Comparison of ENCODE assay signal across 9 cellular contexts in the genomic region with DNA sequence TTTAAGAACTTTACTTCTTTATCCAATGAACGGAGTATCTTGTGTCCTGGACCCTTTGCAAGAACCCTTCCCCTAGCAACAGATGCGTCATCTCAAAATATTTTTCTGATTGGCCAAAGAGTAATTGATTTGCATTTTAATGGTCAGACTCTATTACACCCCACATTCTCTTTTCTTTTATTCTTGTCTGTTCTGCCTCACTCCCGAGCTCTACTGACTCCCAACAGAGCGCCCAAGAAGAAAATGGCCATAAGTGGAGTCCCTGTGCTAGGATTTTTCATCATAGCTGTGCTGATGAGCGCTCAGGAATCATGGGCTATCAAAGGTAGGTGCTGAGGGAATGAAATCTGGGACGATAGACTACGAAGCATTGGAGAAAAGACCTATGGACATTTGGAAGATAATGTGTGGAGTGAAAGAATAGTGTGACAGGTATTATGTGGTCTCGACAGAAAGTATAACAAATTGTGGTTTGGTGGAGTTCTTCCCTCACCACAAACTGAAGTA. TPM values are rescaled to one million over a fixed set of nuclear protein-coding genes. Genes with fewer than 3 reads are reported as not detected.
DNase-seq lines count a peak whose midpoint lies in the region; ATAC-seq and TF ChIP-seq lines count a peak whose summit lies in the region.
"Had no signal": no experiment of that assay in that cellular context is flagged by ENCODE, and none has a peak within 500 bp of the region (broad histone marks: within the 10 kb centered on the region; RNA-seq: fewer than 3 reads in every experiment).

HLA-DRA (plus strand) TSS at position 180 of the 507 bp plus-strand sequence; CDS start at position 244, 64 bp downstream.

- peaks cover 1% of the 10 kb centered on the region for H3K36me3 Mint-ChIP-seq in activated naive CD8-positive, alpha-beta T cell treated with anti-CD3 and anti-CD28 coated beads, Interleukin-2, amount 10 ng/mL, durations not matched to agents 7 days and 5 days

- no peaks in the 10 kb centered on the region for H3K27me3 ChIP-seq in cardiac muscle cell
- H3K27me3 ChIP-seq in rectal smooth muscle tissue (ENCODE audit: control insufficient read depth, insufficient read depth, low read length) = no peaks in the 10 kb centered on the region
- H3K27me3 ChIP-seq: SJSA1 had no signal

- POLR2A ChIA-PET in activated naive CD8-positive, alpha-beta T cell treated with anti-CD3 and anti-CD28 coated beads, Interleukin-2, amount 10 ng/mL, durations not matched to agents 7 days and 5 days (lab: Charles Lee) = no interaction called here

- H3K9me3 ChIP-seq in cardiac muscle cell (ENCODE audit: low read depth) = no peaks in the 10 kb centered on the region
- H3K9me3 ChIP-seq: SJSA1 had no signal

- no peak for TF ChIP-seq CTCF in cardiac muscle cell (IDR thresholded peaks at IDR 0.05; ENCODE audit: low read depth, low read length)

- H3K36me3 ChIP-seq in cardiac muscle cell = no peaks in the 10 kb centered on the region
- H3K36me3 ChIP-seq in rectal smooth muscle tissue (ENCODE audit: control insufficient read depth, insufficient read depth, low read length) = peaks cover 2% of the 10 kb centered on the region
- H3K36me3 ChIP-seq: SJSA1 had no signal

- peak within 1 kb of the TSS; percentile 78 for H3K4me3 Mint-ChIP-seq in activated naive CD8-positive, alpha-beta T cell treated with anti-CD3 and anti-CD28 coated beads, Interleukin-2, amount 10 ng/mL, durations not matched to agents 7 days and 5 days

- H3K4me1 ChIP-seq in cardiac muscle cell (ENCODE audit: low read depth) (no peaks in the 10 kb centered on the region), rectal smooth muscle tissue (ENCODE audit: control insufficient read depth, insufficient read depth, low read length) (no peaks in the 10 kb centered on the region)
- H3K4me1 ChIP-seq: SJSA1 had no signal

- ATAC-seq in GM18498 (IDR thresholded peaks at IDR 0.05; ENCODE audit: unreplicated experiment) (peak; percentile 70), HG02852 (IDR thresholded peaks at IDR 0.05; ENCODE audit: unreplicated experiment) (peak; percentile 70), GM21367 (IDR thresholded peaks at IDR 0.05; ENCODE audit: unreplicated experiment) (no peak)
- ATAC-seq in activated naive CD8-positive, alpha-beta T cell treated with anti-CD3 and anti-CD28 coated beads, Interleukin-2, amount 10 ng/mL, durations not matched to agents 7 days and 5 days (ENCODE audit: low read depth) = peak; percentile 76

- H3K9ac ChIP-seq in rectal smooth muscle tissue (ENCODE audit: low read length) = no peak within 1 kb of the TSS

- H3K27ac ChIP-seq in cardiac muscle cell = no peak within 1 kb of the TSS
- H3K27ac ChIP-seq in rectal smooth muscle tissue (ENCODE audit: low read depth, low read length) = peak within 1 kb of the TSS; percentile 37
- H3K27ac ChIP-seq: SJSA1 had no signal

- peaks cover 4% of the 10 kb centered on the region for H3K9me3 Mint-ChIP-seq in activated naive CD8-positive, alpha-beta T cell treated with anti-CD3 and anti-CD28 coated beads, Interleukin-2, amount 10 ng/mL, durations not matched to agents 7 days and 5 days

- H3K27ac Mint-ChIP-seq in activated naive CD8-positive, alpha-beta T cell treated with anti-CD3 and anti-CD28 coated beads, Interleukin-2, amount 10 ng/mL, durations not matched to agents 7 days and 5 days = peak within 1 kb of the TSS; percentile 66

- peaks cover 19% of the 10 kb centered on the region for H3K4me1 Mint-ChIP-seq in activated naive CD8-positive, alpha-beta T cell treated with anti-CD3 and anti-CD28 coated beads, Interleukin-2, amount 10 ng/mL, durations not matched to agents 7 days and 5 days

- H3K27me3 Mint-ChIP-seq in activated naive CD8-positive, alpha-beta T cell treated with anti-CD3 and anti-CD28 coated beads, Interleukin-2, amount 10 ng/mL, durations not matched to agents 7 days and 5 days = peaks cover 30% of the 10 kb centered on the region

- H3K4me3 ChIP-seq in cardiac muscle cell = no peak within 1 kb of the TSS
- H3K4me3 ChIP-seq in rectal smooth muscle tissue (ENCODE audit: low read length) = peak within 1 kb of the TSS; percentile 54
- H3K4me3 ChIP-seq: SJSA1 had no signal

- DNase-seq in AG08395 (ENCODE audit: low spot score) (peak; percentile 66), NCI-H446 (lab: John Stamatoyannopoulos, UW) (peak; percentile 24 to 52), cardiac muscle cell (ENCODE audit: low read depth in 1 of 2, low spot score in 1 of 2) (peak; percentile 56 to 58)
- DNase-seq in activated naive CD8-positive, alpha-beta T cell treated with anti-CD3 and anti-CD28 coated beads, Interleukin-2, amount 10 ng/mL, durations not matched to agents 7 days and 5 days = no peak

RNA-seq across cellular contexts. Expression of gene HLA-DRA, which starts in this region (rescaled TPM):
- 10 to 100 TPM; 25.8 to 26.1 TPM for total RNA-seq in activated naive CD8-positive, alpha-beta T cell treated with anti-CD3 and anti-CD28 coated beads, Interleukin-2, amount 10 ng/mL, durations not matched to agents 7 days and 5 days
- total RNA-seq in cardiac muscle cell = not detected in 2 replicates
- 2.4 TPM in 1 of 2 replicates, not detected in the other for polyA plus RNA-seq in cardiac muscle cell
- total RNA-seq: SJSA1 had no signal

Comparison
In these comparisons a context has a peak if more than half of its experiments do, and no peak if none do; other contexts are left out.
1. RNA of gene HLA-DRA (total RNA-seq): 25.8 to 26.1 TPM in activated naive CD8-positive, alpha-beta T cell treated with anti-CD3 and anti-CD28 coated beads, Interleukin-2, amount 10 ng/mL, durations not matched to agents 7 days and 5 days; not detected in cardiac muscle cell; every median in the first group is over 10 times any median in the second.